Comparison of ENCODE assay signal across 8 cellular contexts in the genomic region with DNA sequence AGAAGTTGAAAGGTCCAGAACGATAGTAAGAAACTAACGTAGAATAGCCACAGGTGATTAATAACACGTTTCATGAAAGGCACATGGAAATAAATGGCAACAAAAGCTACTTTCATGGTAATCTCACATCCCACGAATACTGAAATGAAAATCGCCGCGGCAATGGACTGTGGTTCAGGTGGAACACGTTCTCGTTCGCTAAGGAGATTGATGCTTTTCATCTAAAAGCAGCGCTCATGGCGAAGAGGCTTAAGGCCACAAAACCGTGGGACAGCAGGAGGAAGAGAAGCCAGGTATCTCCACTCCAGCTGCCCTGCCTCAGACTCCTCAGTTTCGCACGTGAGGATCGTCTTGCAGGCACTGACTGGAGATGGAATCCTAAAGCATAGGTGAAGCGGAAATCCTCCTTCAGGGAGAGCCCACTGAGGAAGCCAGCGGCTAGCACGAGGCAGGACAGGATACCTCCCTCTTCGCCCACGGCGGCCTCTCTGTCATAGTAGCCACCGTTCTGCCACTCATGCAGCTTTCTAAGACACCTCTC. TPM values are rescaled to one million over a fixed set of nuclear protein-coding genes. Genes with fewer than 3 reads are reported as not detected.
A peak's percentile ranks its signal among the peaks of the same experiment; 100 is the strongest.
DNase-seq lines count a peak whose midpoint lies in the region; ATAC-seq and TF ChIP-seq lines count a peak whose summit lies in the region.

No MANE protein-coding gene starts in this region.

- ATAC-seq in HG02938 (IDR thresholded peaks at IDR 0.05; ENCODE audit: unreplicated experiment), result peak; percentile 23

- TF ChIP-seq CTCF in choroid plexus epithelial cell (conservative IDR thresholded peaks at IDR 0.05; ENCODE audit: low read depth, low read length) (no peak), mesothelial cell of epicardium (IDR thresholded peaks at IDR 0.05; ENCODE audit: unreplicated experiment) (no peak)

- no peaks in the 10 kb centered on the region for H3K36me3 Mint-ChIP-seq in mesothelial cell of epicardium

- peak overlapping the region; percentile 93 for H3K4me3 ChIP-seq in choroid plexus epithelial cell (ENCODE audit: low read depth, low read length)

- no peaks in the 10 kb centered on the region for H3K9me3 Mint-ChIP-seq in mesothelial cell of epicardium

- peaks cover 18% of the 10 kb centered on the region for H3K27me3 Mint-ChIP-seq in mesothelial cell of epicardium (ENCODE audit: low read depth)

- H3K4me1 Mint-ChIP-seq in mesothelial cell of epicardium, result peaks cover 15% of the 10 kb centered on the region

- peak overlapping the region; percentile 91 for H3K4me3 Mint-ChIP-seq in mesothelial cell of epicardium

- peak; percentile 5 for DNase-seq in activated gamma-delta T cell treated with anti-CD3 and anti-CD28 coated beads, Interleukin-2, amount 50 U/mL, for 16 hours (ENCODE audit: low read depth)
- DNase-seq in activated gamma-delta T cell treated with Interleukin-2 at 50 U/mL for 16 hours (no peak), NOMO-1 treated with dmso at 0.1 percent for 144 hours (lab: John Stamatoyannopoulos, UW; ENCODE audit: unreplicated experiment) (peak; percentile 3), choroid plexus epithelial cell (ENCODE audit: low read depth) (no peak), mesothelial cell of epicardium (ENCODE audit: low spot score in 2 of 2, unreplicated experiment in 2 of 2) (no peak), NCI-H1930 (lab: John Stamatoyannopoulos, UW) (no peak), putamen (ENCODE audit: low spot score) (no peak)

- H3K27ac Mint-ChIP-seq in mesothelial cell of epicardium, result peak overlapping the region; percentile 96

RNA-seq across cellular contexts. Expression of gene GPHN, which starts 0.7 kb away (rescaled TPM):
- total RNA-seq in mesothelial cell of epicardium, result 28.6 to 32.1 TPM (median 30.7 TPM) in 3 replicates

RNA-seq across cellular contexts. Expression of gene CCDC196, which starts 21.1 kb away (rescaled TPM):
- total RNA-seq in mesothelial cell of epicardium, result not detected in 3 replicates

Comparison
In these comparisons a context has a peak if more than half of its experiments do, and no peak if none do; other contexts are left out.
1. DNase-seq: peak in activated gamma-delta T cell treated with anti-CD3 and anti-CD28 coated beads, Interleukin-2, amount 50 U/mL, for 16 hours (single experiment) and NOMO-1 treated with dmso at 0.1 percent for 144 hours (single experiment); none in activated gamma-delta T cell treated with Interleukin-2 at 50 U/mL for 16 hours (single experiment), choroid plexus epithelial cell (single experiment), mesothelial cell of epicardium (0 of 2), NCI-H1930 (0 of 2) and putamen (single experiment).